In the genomic region with DNA sequence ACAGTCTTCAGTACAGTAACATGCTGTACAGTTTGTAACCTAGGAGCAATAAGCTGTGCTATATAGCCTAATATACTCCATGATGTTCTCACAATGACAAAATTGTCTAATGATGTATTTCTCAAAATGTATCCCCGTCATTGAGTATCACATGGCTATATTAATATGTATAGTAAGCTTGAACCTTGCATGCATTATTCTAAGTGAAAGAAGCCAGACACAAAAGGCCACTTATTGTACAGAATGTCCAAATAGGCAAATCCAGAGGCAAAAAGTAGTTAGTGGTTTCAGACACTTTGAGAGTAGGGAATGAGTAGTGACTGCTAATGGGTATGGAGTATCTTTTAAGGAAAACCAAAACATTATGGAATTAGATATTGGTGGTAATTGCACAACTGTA, we compare ENCODE assay signal across 28 cellular contexts.
"Had no signal": no experiment of that assay in that cellular context is flagged by ENCODE, and none has a peak within 500 bp of the region (broad histone marks: within the 10 kb centered on the region; RNA-seq: fewer than 3 reads in every experiment).

No MANE protein-coding gene starts in this region.

- ATAC-seq: activated naive CD4-positive, alpha-beta T cell treated with anti-CD3 and anti-CD28 coated beads, Interleukin-2, amount 50 U/mL, for 72 hours; activated naive CD8-positive, alpha-beta T cell treated with anti-CD3 and anti-CD28 coated beads, Interleukin-2, amount 50 U/mL, for 24 hours; activated T-cell treated with anti-CD3 and anti-CD28 coated beads, Interleukin-2, amount 50 U/mL, for 4 hours; activated T-cell treated with anti-CD3 and anti-CD28 coated beads, Interleukin-2, amount 50 U/mL, for 72 hours; activated T-helper 17 cell treated with anti-CD3 and anti-CD28 coated beads, Interleukin-2, amount 50 U/mL, for 72 hours; body of pancreas had no signal

- DNase-seq: activated effector memory CD4-positive, alpha-beta T cell treated with anti-CD3 and anti-CD28 coated beads, Interleukin-2, amount 50 U/mL, for 16 hours; activated effector memory CD4-positive, alpha-beta T cell treated with Interleukin-2 at 50 U/mL for 16 hours; activated gamma-delta T cell; activated gamma-delta T cell treated with Interleukin-2 at 50 U/mL for 16 hours; activated naive CD4-positive, alpha-beta T cell; activated naive CD4-positive, alpha-beta T cell treated with anti-CD3 and anti-CD28 coated beads for 36 hours; activated naive CD4-positive, alpha-beta T cell treated with anti-CD3 and anti-CD28 coated beads, Interleukin-2, amount 10 ng/mL, durations not matched to agents 7 days and 5 days; activated naive CD4-positive, alpha-beta T cell treated with anti-CD3 and anti-CD28 coated beads, Interleukin-2, amount 50 U/mL, for 16 hours; activated naive CD4-positive, alpha-beta T cell treated with Interleukin-2 at 50 U/mL for 16 hours; activated naive CD8-positive, alpha-beta T cell treated with anti-CD3 and anti-CD28 coated beads for 36 hours; activated naive CD8-positive, alpha-beta T cell treated with anti-CD3 and anti-CD28 coated beads, Interleukin-2, amount 10 ng/mL, durations not matched to agents 7 days and 5 days; activated naive CD8-positive, alpha-beta T cell treated with anti-CD3 and anti-CD28 coated beads, Interleukin-2, amount 50 U/mL, for 24 hours; activated T-cell treated with anti-CD3 and anti-CD28 coated beads, Interleukin-2, amount 50 U/mL, for 24 hours; activated T-cell treated with anti-CD3 and anti-CD28 coated beads, Interleukin-2, amount 50 U/mL, for 4 hours; activated T-cell treated with anti-CD3 and anti-CD28 coated beads, Interleukin-2, amount 50 U/mL, for 48 hours; activated T-cell treated with anti-CD3 and anti-CD28 coated beads, Interleukin-2, amount 50 U/mL, for 72 hours; adrenal gland; amniotic stem cell; amygdala; anterior cingulate cortex; aorta; body of pancreas; brain microvascular endothelial cell; caudate nucleus; central memory CD4-positive, alpha-beta T cell; cerebellar nuclear complex had no signal
